In the genomic region with DNA sequence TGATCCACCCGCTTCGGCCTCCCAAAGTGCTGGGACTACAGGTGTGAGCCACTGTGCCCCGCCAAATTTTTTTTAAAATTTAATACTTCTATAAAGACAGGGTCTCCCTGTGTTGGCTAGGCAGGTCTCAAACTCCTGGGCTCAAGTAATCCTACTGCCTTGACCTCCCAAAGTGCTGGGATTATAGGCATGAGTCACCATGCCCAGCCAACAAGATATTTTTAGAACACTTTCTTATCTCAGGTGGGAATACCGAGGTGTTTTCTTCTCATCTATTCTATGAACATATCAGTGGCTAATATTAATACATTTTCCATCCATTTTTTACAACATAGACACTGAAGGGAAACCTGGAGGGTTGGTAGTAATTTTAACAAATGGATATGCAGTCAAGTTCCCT, we compare ENCODE assay signal across 29 cellular contexts.
"Had no signal": no experiment of that assay in that cellular context is flagged by ENCODE, and none has a peak within 500 bp of the region (broad histone marks: within the 10 kb centered on the region; RNA-seq: fewer than 3 reads in every experiment).

No MANE protein-coding gene starts in this region.

- H3K36me3 ChIP-seq: breast epithelium, SJCRH30 had no signal

- H3K27ac ChIP-seq: SJCRH30, VCaP had no signal

- H3K27me3 Mint-ChIP-seq: activated CD4-positive, alpha-beta T cell treated with anti-CD3 and anti-CD28 coated beads, Interleukin-2, amount 10 ng/mL, durations not matched to agents 7 days and 5 days had no signal

- H3K4me1 ChIP-seq: breast epithelium, SJCRH30 had no signal

- H3K4me1 Mint-ChIP-seq: activated CD4-positive, alpha-beta T cell treated with anti-CD3 and anti-CD28 coated beads, Interleukin-2, amount 10 ng/mL, durations not matched to agents 7 days and 5 days; activated naive CD8-positive, alpha-beta T cell treated with anti-CD3 and anti-CD28 coated beads, Interleukin-2, amount 50 U/mL, for 24 hours had no signal

- H3K4me3 ChIP-seq: breast epithelium, SJCRH30 had no signal

- H3K27me3 ChIP-seq: breast epithelium had no signal

- H3K4me3 Mint-ChIP-seq: activated CD4-positive, alpha-beta memory T cell treated with anti-CD3 and anti-CD28 coated beads for 36 hours; activated CD4-positive, alpha-beta T cell treated with anti-CD3 and anti-CD28 coated beads, Interleukin-2, amount 10 ng/mL, durations not matched to agents 7 days and 5 days; activated naive CD8-positive, alpha-beta T cell treated with anti-CD3 and anti-CD28 coated beads, Interleukin-2, amount 50 U/mL, for 24 hours; activated T-cell treated with anti-CD3 and anti-CD28 coated beads, Interleukin-2, amount 50 U/mL, for 4 hours had no signal

- H3K9me3 ChIP-seq: breast epithelium, SJCRH30, SK-N-SH had no signal

- DNase-seq: activated CD4-positive, alpha-beta memory T cell treated with anti-CD3 and anti-CD28 coated beads for 36 hours; activated CD4-positive, alpha-beta T cell treated with anti-CD3 and anti-CD28 coated beads, Interleukin-2, amount 10 ng/mL, durations not matched to agents 7 days and 5 days; activated CD4-positive, CD25-positive, alpha-beta regulatory T cell; activated CD8-positive, alpha-beta memory T cell treated with anti-CD3 and anti-CD28 coated beads for 24 hours; activated effector memory CD4-positive, alpha-beta T cell treated with anti-CD3 and anti-CD28 coated beads, Interleukin-2, amount 50 U/mL, for 16 hours; activated naive CD4-positive, alpha-beta T cell treated with Interleukin-2 at 50 U/mL for 16 hours; activated naive CD8-positive, alpha-beta T cell treated with anti-CD3 and anti-CD28 coated beads, Interleukin-2, amount 50 U/mL, for 24 hours; activated T-cell treated with anti-CD3 and anti-CD28 coated beads, Interleukin-2, amount 50 U/mL, for 4 hours; amniotic stem cell; caudate nucleus; KBM-7; NCI-H1417 treated with DMSO at 0.1 percent for 48 hours; NCI-H1694; NCI-H2029; NCI-H2107; NCI-H2171 treated with DMSO at 0.1 percent for 48 hours; NCI-H510A treated with DMSO at 0.1 percent for 48 hours; NCI-H69; NK-92 treated with Interleukin-12 subunit alpha and Interleukin-12 subunit beta, amount 100 ng/mL, for 24 hours; OCI-M1; Right ventricle myocardium superior; RPMI8226; SJCRH30; SK-N-SH; T-helper 1 cell had no signal

- ATAC-seq: activated naive CD4-positive, alpha-beta T cell treated with anti-CD3 and anti-CD28 coated beads, Interleukin-2, amount 50 U/mL, for 72 hours; activated naive CD8-positive, alpha-beta T cell treated with anti-CD3 and anti-CD28 coated beads, Interleukin-2, amount 50 U/mL, for 24 hours; activated T-cell treated with anti-CD3 and anti-CD28 coated beads, Interleukin-2, amount 50 U/mL, for 4 hours; Panc1 had no signal

- H3K9me3 Mint-ChIP-seq: activated CD4-positive, alpha-beta T cell treated with anti-CD3 and anti-CD28 coated beads, Interleukin-2, amount 10 ng/mL, durations not matched to agents 7 days and 5 days had no signal

- H3K27ac Mint-ChIP-seq: activated CD4-positive, alpha-beta memory T cell treated with anti-CD3 and anti-CD28 coated beads for 36 hours; activated CD4-positive, alpha-beta T cell treated with anti-CD3 and anti-CD28 coated beads, Interleukin-2, amount 10 ng/mL, durations not matched to agents 7 days and 5 days; activated naive CD4-positive, alpha-beta T cell treated with anti-CD3 and anti-CD28 coated beads, Interleukin-2, amount 50 U/mL, for 72 hours; activated naive CD8-positive, alpha-beta T cell treated with anti-CD3 and anti-CD28 coated beads, Interleukin-2, amount 50 U/mL, for 24 hours had no signal
